In genomic region chr17:44913676-44914075, GRCh38 we compare ENCODE assay signal across 34 cellular contexts. TPM values are rescaled to one million over a fixed set of nuclear protein-coding genes. Genes with fewer than 3 reads are reported as not detected.
A peak's percentile ranks its signal among the peaks of the same experiment; 100 is the strongest.
DNase-seq lines count a peak whose midpoint lies in the region; ATAC-seq and TF ChIP-seq lines count a peak whose summit lies in the region.
"Had no signal": no experiment of that assay in that cellular context is flagged by ENCODE, and none has a peak within 500 bp of the region (broad histone marks: within the 10 kb centered on the region; RNA-seq: fewer than 3 reads in every experiment).

No MANE protein-coding gene starts in this region.

- TF ChIP-seq POLR2A in erythroblast (IDR thresholded peaks at IDR 0.05; ENCODE audit: low read length) = no peak

- H3K9me3 ChIP-seq in aorta (ENCODE audit: control insufficient read depth, low read length) = no peaks in the 10 kb centered on the region
- H3K9me3 ChIP-seq: body of pancreas, heart right ventricle, suprapubic skin had no signal

- whole genome bisulfite sequencing in aorta, 2 donors = 75 to 77% methylated on average over 6 of the region's 6 CpGs

- H3K36me3 Mint-ChIP-seq in activated naive CD8-positive, alpha-beta T cell treated with anti-CD3 and anti-CD28 coated beads, Interleukin-2, amount 10 ng/mL, durations not matched to agents 7 days and 5 days = no peaks in the 10 kb centered on the region
- H3K36me3 Mint-ChIP-seq in activated naive CD8-positive, alpha-beta T cell treated with anti-CD3 and anti-CD28 coated beads for 36 hours = no peaks in the 10 kb centered on the region
- peaks cover 2% of the 10 kb centered on the region for H3K36me3 Mint-ChIP-seq in activated T-helper 1 cell treated with anti-CD3 and anti-CD28 coated beads, Interleukin-12 subunit alpha, Interleukin-12 subunit beta, Interleukin-2, Interleukin-4 antibody, amounts not matched to agents 30 ng/mL and 10 ng/mL and 1 ng/mL, durations not matched to agents 14 hours and 24 hours and 36 hours (ENCODE audit: low read depth)
- H3K36me3 Mint-ChIP-seq: stimulated activated effector memory CD8-positive, alpha-beta T cell treated with anti-CD3 and anti-CD28 coated beads, Interleukin-12 subunit alpha, Interleukin-12 subunit beta, amount 100 ng/mL, for 72 hours had no signal

- no peak overlapping the region for H3K27ac Mint-ChIP-seq in activated naive CD8-positive, alpha-beta T cell treated with anti-CD3 and anti-CD28 coated beads, Interleukin-2, amount 10 ng/mL, durations not matched to agents 7 days and 5 days
- no peak overlapping the region for H3K27ac Mint-ChIP-seq in activated naive CD8-positive, alpha-beta T cell treated with anti-CD3 and anti-CD28 coated beads for 36 hours
- no peak overlapping the region for H3K27ac Mint-ChIP-seq in activated T-helper 1 cell treated with anti-CD3 and anti-CD28 coated beads, Interleukin-12 subunit alpha, Interleukin-12 subunit beta, Interleukin-2, Interleukin-4 antibody, amounts not matched to agents 30 ng/mL and 10 ng/mL and 1 ng/mL, durations not matched to agents 14 hours and 24 hours and 36 hours
- H3K27ac Mint-ChIP-seq: stimulated activated effector memory CD8-positive, alpha-beta T cell treated with anti-CD3 and anti-CD28 coated beads, Interleukin-12 subunit alpha, Interleukin-12 subunit beta, amount 100 ng/mL, for 72 hours; T-helper 2 cell treated with Interferon-gamma antibody and Interleukin-4, amounts not matched to agents 5 μg/mL and 100 μg/mL, for 36 hours had no signal

- peaks cover 37% of the 10 kb centered on the region for H3K27me3 Mint-ChIP-seq in activated naive CD8-positive, alpha-beta T cell treated with anti-CD3 and anti-CD28 coated beads, Interleukin-2, amount 10 ng/mL, durations not matched to agents 7 days and 5 days
- peaks cover 38% of the 10 kb centered on the region for H3K27me3 Mint-ChIP-seq in activated naive CD8-positive, alpha-beta T cell treated with anti-CD3 and anti-CD28 coated beads for 36 hours
- peaks cover 26% of the 10 kb centered on the region for H3K27me3 Mint-ChIP-seq in activated T-helper 1 cell treated with anti-CD3 and anti-CD28 coated beads, Interleukin-12 subunit alpha, Interleukin-12 subunit beta, Interleukin-2, Interleukin-4 antibody, amounts not matched to agents 30 ng/mL and 10 ng/mL and 1 ng/mL, durations not matched to agents 14 hours and 24 hours and 36 hours (ENCODE audit: insufficient read depth)

- intact Hi-C loops in activated T-helper 1 cell treated with anti-CD3 and anti-CD28 coated beads, Interleukin-12 subunit alpha, Interleukin-12 subunit beta, Interleukin-2, Interleukin-4 antibody, amounts not matched to agents 30 ng/mL and 10 ng/mL and 1 ng/mL, durations not matched to agents 14 hours and 24 hours and 36 hours (cut with micrococcal nuclease) = no loop called here
- intact Hi-C loops in aorta (cut with DNase I) = no loop called here

- peak overlapping the region; percentile 5 for H3K4me3 Mint-ChIP-seq in activated naive CD8-positive, alpha-beta T cell treated with anti-CD3 and anti-CD28 coated beads, Interleukin-2, amount 10 ng/mL, durations not matched to agents 7 days and 5 days
- H3K4me3 Mint-ChIP-seq in activated naive CD8-positive, alpha-beta T cell treated with anti-CD3 and anti-CD28 coated beads for 36 hours = no peak overlapping the region
- peak overlapping the region; percentile 16 for H3K4me3 Mint-ChIP-seq in activated T-helper 1 cell treated with anti-CD3 and anti-CD28 coated beads, Interleukin-12 subunit alpha, Interleukin-12 subunit beta, Interleukin-2, Interleukin-4 antibody, amounts not matched to agents 30 ng/mL and 10 ng/mL and 1 ng/mL, durations not matched to agents 14 hours and 24 hours and 36 hours
- H3K4me3 Mint-ChIP-seq: CD8-positive, alpha-beta memory T cell; stimulated activated effector memory CD8-positive, alpha-beta T cell treated with anti-CD3 and anti-CD28 coated beads, Interleukin-12 subunit alpha, Interleukin-12 subunit beta, amount 100 ng/mL, for 72 hours; T-helper 2 cell treated with Interferon-gamma antibody and Interleukin-4, amounts not matched to agents 5 μg/mL and 100 μg/mL, for 36 hours had no signal

- no peak for DNase-seq in activated naive CD8-positive, alpha-beta T cell treated with anti-CD3 and anti-CD28 coated beads, Interleukin-2, amount 10 ng/mL, durations not matched to agents 7 days and 5 days
- no peak for DNase-seq in activated naive CD8-positive, alpha-beta T cell treated with anti-CD3 and anti-CD28 coated beads for 36 hours
- DNase-seq in activated T-helper 1 cell treated with anti-CD3 and anti-CD28 coated beads, Interleukin-12 subunit alpha, Interleukin-12 subunit beta, Interleukin-2, Interleukin-4 antibody, amounts not matched to agents 30 ng/mL and 10 ng/mL and 1 ng/mL, durations not matched to agents 14 hours and 24 hours and 36 hours (ENCODE audit: low spot score) = no peak
- DNase-seq in aorta (peak; percentile 16 to 39), NCI-H2029 (lab: John Stamatoyannopoulos, UW) (no peak), NCI-H2171 treated with DMSO at 0.1 percent for 48 hours (lab: John Stamatoyannopoulos, UW) (no peak), erythroblast (lab: John Stamatoyannopoulos, UW) (no peak)
- DNase-seq: activated CD4-positive, alpha-beta T cell treated with anti-CD3 and anti-CD28 coated beads for 48 hours; activated gamma-delta T cell treated with Interleukin-2 at 50 U/mL for 16 hours; activated T-cell treated with anti-CD3 and anti-CD28 coated beads, Interleukin-2, amount 50 U/mL, for 1 hour; body of pancreas; CD8-positive, alpha-beta memory T cell; effector CD8-positive, alpha-beta T cell; foreskin keratinocyte; GF-D8; heart right ventricle; IMR-90; kidney glomerular epithelial cell; NCI-H2081 treated with DMSO at 0.1 percent for 48 hours; stimulated activated CD4-positive, alpha-beta T cell treated with anti-CD3 and anti-CD28 coated beads, Interleukin-12 subunit alpha, Interleukin-12 subunit beta, amount 100 ng/mL, for 4 hours; stimulated activated CD4-positive, alpha-beta T cell treated with anti-CD3 and anti-CD28 coated beads, Interleukin-4, amount 100 ng/mL, for 24 hours had no signal

- H3K4me1 Mint-ChIP-seq in activated naive CD8-positive, alpha-beta T cell treated with anti-CD3 and anti-CD28 coated beads, Interleukin-2, amount 10 ng/mL, durations not matched to agents 7 days and 5 days = peaks cover 9% of the 10 kb centered on the region
- peaks cover 5% of the 10 kb centered on the region for H3K4me1 Mint-ChIP-seq in activated naive CD8-positive, alpha-beta T cell treated with anti-CD3 and anti-CD28 coated beads for 36 hours
- peaks cover 9% of the 10 kb centered on the region for H3K4me1 Mint-ChIP-seq in activated T-helper 1 cell treated with anti-CD3 and anti-CD28 coated beads, Interleukin-12 subunit alpha, Interleukin-12 subunit beta, Interleukin-2, Interleukin-4 antibody, amounts not matched to agents 30 ng/mL and 10 ng/mL and 1 ng/mL, durations not matched to agents 14 hours and 24 hours and 36 hours (ENCODE audit: low read depth)

- H3K36me3 ChIP-seq in aorta (ENCODE audit: control insufficient read depth in 1 of 2, insufficient read depth in 2 of 2, low read length in 1 of 2) = no peaks in the 10 kb centered on the region
- H3K36me3 ChIP-seq: heart right ventricle, suprapubic skin had no signal

- POLR2A ChIA-PET in activated naive CD8-positive, alpha-beta T cell treated with anti-CD3 and anti-CD28 coated beads, Interleukin-2, amount 10 ng/mL, durations not matched to agents 7 days and 5 days (lab: Charles Lee) = no interaction called here

- H3K27me3 ChIP-seq in layer of hippocampus (ENCODE audit: control insufficient read depth, insufficient read depth, low read length) = peaks cover 12% of the 10 kb centered on the region
- H3K27me3 ChIP-seq in aorta (ENCODE audit: control insufficient read depth in 1 of 2, insufficient read depth in 2 of 2, low read length in 1 of 2) = no peaks in the 10 kb centered on the region
- H3K27me3 ChIP-seq: body of pancreas, foreskin keratinocyte had no signal

- H3K4me3 ChIP-seq in aorta (ENCODE audit: low read length in 2 of 2) = no peak overlapping the region
- H3K4me3 ChIP-seq: body of pancreas, heart right ventricle, lung, suprapubic skin had no signal

- H3K27ac ChIP-seq in layer of hippocampus (ENCODE audit: low read depth, low read length) = peak overlapping the region; percentile 40
- H3K27ac ChIP-seq in aorta (ENCODE audit: low read depth in 1 of 2, low read length in 2 of 2) = no peak overlapping the region
- H3K27ac ChIP-seq: body of pancreas, foreskin keratinocyte, heart right ventricle, suprapubic skin, VCaP had no signal

- no peak for ATAC-seq in activated naive CD8-positive, alpha-beta T cell treated with anti-CD3 and anti-CD28 coated beads, Interleukin-2, amount 10 ng/mL, durations not matched to agents 7 days and 5 days (ENCODE audit: low read depth)
- no peak for ATAC-seq in aorta (ENCODE audit: low FRiP score)
- ATAC-seq: body of pancreas; foreskin keratinocyte; heart right ventricle; right cardiac atrium; stimulated activated effector memory CD8-positive, alpha-beta T cell treated with anti-CD3 and anti-CD28 coated beads, Interleukin-12 subunit alpha, Interleukin-12 subunit beta, amount 100 ng/mL, for 72 hours had no signal

- no peaks in the 10 kb centered on the region for H3K9me3 Mint-ChIP-seq in activated naive CD8-positive, alpha-beta T cell treated with anti-CD3 and anti-CD28 coated beads, Interleukin-2, amount 10 ng/mL, durations not matched to agents 7 days and 5 days
- H3K9me3 Mint-ChIP-seq in activated naive CD8-positive, alpha-beta T cell treated with anti-CD3 and anti-CD28 coated beads for 36 hours = no peaks in the 10 kb centered on the region
- H3K9me3 Mint-ChIP-seq in activated T-helper 1 cell treated with anti-CD3 and anti-CD28 coated beads, Interleukin-12 subunit alpha, Interleukin-12 subunit beta, Interleukin-2, Interleukin-4 antibody, amounts not matched to agents 30 ng/mL and 10 ng/mL and 1 ng/mL, durations not matched to agents 14 hours and 24 hours and 36 hours = no peaks in the 10 kb centered on the region
- H3K9me3 Mint-ChIP-seq: CD8-positive, alpha-beta memory T cell; stimulated activated effector memory CD8-positive, alpha-beta T cell treated with anti-CD3 and anti-CD28 coated beads, Interleukin-12 subunit alpha, Interleukin-12 subunit beta, amount 100 ng/mL, for 72 hours; T-helper 2 cell treated with Interferon-gamma antibody and Interleukin-4, amounts not matched to agents 5 μg/mL and 100 μg/mL, for 36 hours had no signal

- H3K4me1 ChIP-seq in aorta (ENCODE audit: control insufficient read depth in 1 of 2, insufficient read depth in 2 of 2, low read length in 2 of 2) = no peaks in the 10 kb centered on the region

RNA-seq across cellular contexts. Expression of gene GFAP, which starts 1.6 kb away (rescaled TPM):
- not detected for total RNA-seq in activated naive CD8-positive, alpha-beta T cell treated with anti-CD3 and anti-CD28 coated beads, Interleukin-2, amount 10 ng/mL, durations not matched to agents 7 days and 5 days
- not detected for total RNA-seq in activated naive CD8-positive, alpha-beta T cell treated with anti-CD3 and anti-CD28 coated beads for 36 hours
- not detected in 2 replicates for total RNA-seq in activated T-helper 1 cell treated with anti-CD3 and anti-CD28 coated beads, Interleukin-12 subunit alpha, Interleukin-12 subunit beta, Interleukin-2, Interleukin-4 antibody, amounts not matched to agents 30 ng/mL and 10 ng/mL and 1 ng/mL, durations not matched to agents 14 hours and 24 hours and 36 hours
- total RNA-seq in aorta = 10 to 100 TPM in 1 of 2 donors, 1 to 10 TPM in 1; 2.3 to 17.6 TPM
- polyA plus RNA-seq in aorta = 1 to 10 TPM; 1.4 to 7.9 TPM
- total RNA-seq: A172; activated CD8-positive, alpha-beta memory T cell treated with anti-CD3 and anti-CD28 coated beads for 36 hours; CD8-positive, alpha-beta memory T cell; H4; M059J; OCI-LY7 had no signal
- polyA plus RNA-seq: CD8-positive, alpha-beta memory T cell; neural cell had no signal

RNA-seq across cellular contexts. Expression of gene EFTUD2, which starts 14.4 kb away (rescaled TPM):
- total RNA-seq in activated naive CD8-positive, alpha-beta T cell treated with anti-CD3 and anti-CD28 coated beads, Interleukin-2, amount 10 ng/mL, durations not matched to agents 7 days and 5 days = 100 to 1,000 TPM; 109 to 112 TPM
- total RNA-seq in activated naive CD8-positive, alpha-beta T cell treated with anti-CD3 and anti-CD28 coated beads for 36 hours = 100 to 1,000 TPM; 258 TPM
- total RNA-seq in activated T-helper 1 cell treated with anti-CD3 and anti-CD28 coated beads, Interleukin-12 subunit alpha, Interleukin-12 subunit beta, Interleukin-2, Interleukin-4 antibody, amounts not matched to agents 30 ng/mL and 10 ng/mL and 1 ng/mL, durations not matched to agents 14 hours and 24 hours and 36 hours = 206 and 219 TPM in 2 replicates
- total RNA-seq in aorta = 10 to 100 TPM; 64.4 to 78.6 TPM
- 10 to 100 TPM; 17.8 to 37.7 TPM for polyA plus RNA-seq in aorta

RNA-seq across cellular contexts. Expression of gene KIF18B, which starts 33.9 kb away (rescaled TPM):
- total RNA-seq in activated naive CD8-positive, alpha-beta T cell treated with anti-CD3 and anti-CD28 coated beads, Interleukin-2, amount 10 ng/mL, durations not matched to agents 7 days and 5 days = 10 to 100 TPM; 66.7 to 70.5 TPM
- 10 to 100 TPM; 36.7 to 37.1 TPM for total RNA-seq in activated naive CD8-positive, alpha-beta T cell treated with anti-CD3 and anti-CD28 coated beads for 36 hours
- 41.4 and 42.8 TPM in 2 replicates for total RNA-seq in activated T-helper 1 cell treated with anti-CD3 and anti-CD28 coated beads, Interleukin-12 subunit alpha, Interleukin-12 subunit beta, Interleukin-2, Interleukin-4 antibody, amounts not matched to agents 30 ng/mL and 10 ng/mL and 1 ng/mL, durations not matched to agents 14 hours and 24 hours and 36 hours
- 1 to 10 TPM in 1 of 2 donors, under 1 TPM in 1; 0.16 to 1.7 TPM for total RNA-seq in aorta
- under 1 TPM in 1 of 2 donors, not detected in 1; 0.05 TPM for polyA plus RNA-seq in aorta

RNA-seq across cellular contexts. Expression of gene C1QL1, which starts 54.4 kb away (rescaled TPM):
- total RNA-seq in activated naive CD8-positive, alpha-beta T cell treated with anti-CD3 and anti-CD28 coated beads, Interleukin-2, amount 10 ng/mL, durations not matched to agents 7 days and 5 days = not detected
- total RNA-seq in activated naive CD8-positive, alpha-beta T cell treated with anti-CD3 and anti-CD28 coated beads for 36 hours = not detected
- 0.39 and 0.54 TPM in 2 replicates for total RNA-seq in activated T-helper 1 cell treated with anti-CD3 and anti-CD28 coated beads, Interleukin-12 subunit alpha, Interleukin-12 subunit beta, Interleukin-2, Interleukin-4 antibody, amounts not matched to agents 30 ng/mL and 10 ng/mL and 1 ng/mL, durations not matched to agents 14 hours and 24 hours and 36 hours
- 1 to 10 TPM in 1 of 2 donors, not detected in 1; 1.3 TPM for total RNA-seq in aorta
- not detected for polyA plus RNA-seq in aorta
- total RNA-seq: CD8-positive, alpha-beta memory T cell; OCI-LY7; suprapubic skin had no signal
- polyA plus RNA-seq: CD8-positive, alpha-beta memory T cell had no signal

Comparison
In these comparisons a context has a peak if more than half of its experiments do, and no peak if none do; other contexts are left out.
1. DNase-seq: peak in aorta (2 of 2); none in activated naive CD8-positive, alpha-beta T cell treated with anti-CD3 and anti-CD28 coated beads, Interleukin-2, amount 10 ng/mL, durations not matched to agents 7 days and 5 days (single experiment), activated naive CD8-positive, alpha-beta T cell treated with anti-CD3 and anti-CD28 coated beads for 36 hours (single experiment), activated T-helper 1 cell treated with anti-CD3 and anti-CD28 coated beads, Interleukin-12 subunit alpha, Interleukin-12 subunit beta, Interleukin-2, Interleukin-4 antibody, amounts not matched to agents 30 ng/mL and 10 ng/mL and 1 ng/mL, durations not matched to agents 14 hours and 24 hours and 36 hours (single experiment), NCI-H2029 (single experiment), NCI-H2171 treated with DMSO at 0.1 percent for 48 hours (single experiment) and erythroblast (0 of 2).
2. RNA of gene KIF18B, which starts 33.9 kb away (total RNA-seq): 66.7 to 70.5 TPM in activated naive CD8-positive, alpha-beta T cell treated with anti-CD3 and anti-CD28 coated beads, Interleukin-2, amount 10 ng/mL, durations not matched to agents 7 days and 5 days, 41.4 to 42.8 TPM in activated T-helper 1 cell treated with anti-CD3 and anti-CD28 coated beads, Interleukin-12 subunit alpha, Interleukin-12 subunit beta, Interleukin-2, Interleukin-4 antibody, amounts not matched to agents 30 ng/mL and 10 ng/mL and 1 ng/mL, durations not matched to agents 14 hours and 24 hours and 36 hours and 36.7 to 37.1 TPM in activated naive CD8-positive, alpha-beta T cell treated with anti-CD3 and anti-CD28 coated beads for 36 hours; 0.16 to 1.7 TPM in aorta; every median in the first group is over 10 times any median in the second.